In genomic region chr17:30345527-30346075, GRCh38 we compare ENCODE assay signal across 2 cellular contexts.
TF ChIP-seq lines count a peak whose summit lies in the region.

No MANE protein-coding gene starts in this region.

TF ChIP-seq in GM12878, 131 proteins besides CTCF, POLR2A, EP300 and RAD21:
- peak; percentile 52 for TF ChIP-seq JUNB (IDR thresholded peaks at IDR 0.05)
- TF ChIP-seq CREM (IDR thresholded peaks at IDR 0.05; ENCODE audit: low read depth), result no peak
- no peak for TF ChIP-seq SREBF2 (IDR thresholded peaks at IDR 0.05; ENCODE audit: low read length)
- TF ChIP-seq IRF4 (IDR thresholded peaks at IDR 0.05; ENCODE audit: low read depth, low read length), result peak; percentile 54; the same call in 1 of the 2 replicates
- peak; percentile 30; the same call in 1 of the 2 replicates for TF ChIP-seq RUNX3 (IDR thresholded peaks at IDR 0.05; ENCODE audit: low read length)

TF ChIP-seq in SK-N-SH, 30 proteins besides CTCF, POLR2A, EP300 and RAD21:
- TF ChIP-seq FOXM1 (IDR thresholded peaks at IDR 0.05; ENCODE audit: low read depth) (no peak), NRF1 (IDR thresholded peaks at IDR 0.05; ENCODE audit: low read depth, low read length) (no peak), RXRA (IDR thresholded peaks at IDR 0.05; ENCODE audit: borderline replicate concordance, low read depth) (no peak), YY1 (IDR thresholded peaks at IDR 0.05; ENCODE audit: low read depth) (no peak)
TF ChIP-seq in SK-N-SH: peak in this region for 0.
